ENCODE assay signal across 8 cellular contexts in the genomic region with DNA sequence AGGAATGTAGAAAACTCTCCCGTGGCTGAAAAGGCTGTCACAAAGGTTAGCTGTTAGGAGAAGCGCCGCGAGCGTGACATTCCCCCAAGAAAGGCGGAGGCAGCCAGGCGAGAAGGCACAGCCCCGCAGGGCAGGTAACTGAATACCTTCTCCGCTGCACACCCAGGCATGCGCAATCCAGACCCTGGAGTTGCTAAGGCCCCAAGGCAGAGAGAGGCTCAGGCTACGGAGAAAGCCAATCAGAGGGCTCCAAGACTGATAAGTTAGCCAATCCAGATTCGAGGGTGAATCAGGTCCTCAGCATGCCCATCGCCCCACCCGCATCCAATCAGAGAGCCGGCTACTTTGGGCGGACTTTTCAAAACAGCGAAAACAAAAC. TPM values are rescaled to one million over a fixed set of nuclear protein-coding genes. Genes with fewer than 3 reads are reported as not detected.
A peak's percentile ranks its signal among the peaks of the same experiment; 100 is the strongest.
DNase-seq lines count a peak whose midpoint lies in the region; ATAC-seq and TF ChIP-seq lines count a peak whose summit lies in the region.

No MANE protein-coding gene starts in this region.

- TF ChIP-seq CTCF in brain (conservative IDR thresholded peaks at IDR 0.05) (no peak), sigmoid colon (IDR thresholded peaks at IDR 0.05) (no peak)

- peaks cover 0 to 8% (median 0%) of the 10 kb centered on the region in 5 experiments for H3K9me3 Mint-ChIP-seq in brain

- intact Hi-C loops in sigmoid colon (cut with DNase I) = loop anchor here (2.0 to 10.0 kb wide), 4 partner anchors 64 to 1012 kb away; a partner anchor contains a TSS

- H3K4me3 ChIP-seq in sigmoid colon = peak overlapping the region; percentile 83 to 97 (median 86)

- H3K27me3 ChIP-seq in sigmoid colon = no peaks in the 10 kb centered on the region

- peak in 1 of 2 donors; percentile 65 for TF ChIP-seq POLR2A in sigmoid colon (IDR thresholded peaks at IDR 0.05)

- peak overlapping the region; percentile 87 to 97 (median 92) for H3K27ac ChIP-seq in sigmoid colon

- peak overlapping the region; percentile 96 to 98 (median 97) for H3K4me3 Mint-ChIP-seq in brain

- ATAC-seq in HG02973 (IDR thresholded peaks at IDR 0.05; ENCODE audit: unreplicated experiment) = peak; percentile 90

- peak; percentile 83 to 93 for DNase-seq in activated CD8-positive, alpha-beta memory T cell treated with anti-CD3 and anti-CD28 coated beads for 1 hour (ENCODE audit: extremely low read depth in 1 of 2, low read depth in 1 of 2)
- DNase-seq in activated CD8-positive, alpha-beta memory T cell treated with anti-CD3 and anti-CD28 coated beads for 24 hours = no peak
- DNase-seq in NCI-H1930 (lab: John Stamatoyannopoulos, UW) (peak; percentile 97 to 98), T-helper 22 cell (ENCODE audit: low read depth) (peak; percentile 96), iPS DF 19.7 (ENCODE audit: low read depth, low spot score) (peak; percentile 99), sigmoid colon (peak; percentile 99)

- peaks cover 32% of the 10 kb centered on the region for H3K36me3 Mint-ChIP-seq in brain

- H3K4me1 Mint-ChIP-seq in brain = peaks cover 56% of the 10 kb centered on the region

- 0% methylated on average over 17 of the region's 17 CpGs for WGBS in sigmoid colon, 2 donors

- H3K27ac Mint-ChIP-seq in brain = peak overlapping the region; percentile 99 to 100 (median 99)

- no peaks in the 10 kb centered on the region for H3K9me3 ChIP-seq in sigmoid colon

- H3K27me3 Mint-ChIP-seq in brain = peaks cover 13% of the 10 kb centered on the region

- H3K4me1 ChIP-seq in sigmoid colon = peaks cover 0 to 28% (median 10%) of the 10 kb centered on the region in 4 donors

- TF ChIP-seq EP300 in sigmoid colon (IDR thresholded peaks at IDR 0.05) = no peak

- peaks cover 0 to 20% (median 5%) of the 10 kb centered on the region in 4 donors for H3K36me3 ChIP-seq in sigmoid colon

RNA-seq across cellular contexts. Expression of a gene that starts 0.5 kb away (rescaled TPM):
- polyA plus RNA-seq in brain (ENCODE audit: insufficient read depth, low read depth, low replicate concordance) (19.9 TPM), sigmoid colon (10 to 100 TPM; 27.6 to 72.1 (median 49.9) TPM)
- 10 to 100 TPM; 25.5 to 30.1 (median 25.7) TPM for total RNA-seq in sigmoid colon
